In genomic region chr4:152535236-152535902, GRCh38 we compare ENCODE assay signal across 8 cellular contexts. TPM values are rescaled to one million over a fixed set of nuclear protein-coding genes. Genes with fewer than 3 reads are reported as not detected.
DNase-seq lines count a peak whose midpoint lies in the region; ATAC-seq and TF ChIP-seq lines count a peak whose summit lies in the region.

No MANE protein-coding gene starts in this region.

- ATAC-seq in GM21825 (IDR thresholded peaks at IDR 0.05; ENCODE audit: unreplicated experiment), result peak; percentile 10
- peak; percentile 1 to 5 for ATAC-seq in stimulated activated naive B cell treated with anti-CD40 and anti-IgM and Interleukin-4, amounts not matched to agents 10 μg/mL and 1 μg/mL and 100 μg/mL, for 72 hours (replicated peaks)

- H3K4me1 ChIP-seq in adrenal gland (replicated peaks in 1 of 2), result peaks cover 12 to 51% of the 10 kb centered on the region in 2 donors

- H3K36me3 Mint-ChIP-seq in stimulated activated naive B cell treated with anti-CD40 and anti-IgM and Interleukin-4, amounts not matched to agents 10 μg/mL and 1 μg/mL and 100 μg/mL, for 72 hours, result peaks cover 32 to 45% of the 10 kb centered on the region in 2 donors

- H3K27me3 ChIP-seq in GM06990 (replicated peaks; ENCODE audit: control insufficient read depth, insufficient read depth, low read length) (no peaks in the 10 kb centered on the region), adrenal gland (no peaks in the 10 kb centered on the region)

- TF ChIP-seq CTCF in GM06990 (IDR thresholded peaks at IDR 0.05; ENCODE audit: insufficient read depth, low read length, poor library complexity, severe bottlenecking) (no peak), adrenal gland (IDR thresholded peaks at IDR 0.05) (no peak)

- TF ChIP-seq POLR2A in adrenal gland (IDR thresholded peaks at IDR 0.05), result no peak

- DNase-seq in GM06990 (ENCODE audit: extremely low read depth, insufficient read length) (peak; percentile 41), M059J (ENCODE audit: low read depth) (peak; percentile 6), adrenal gland (peak in 4 of 7 donors; percentile 9 to 37 (median 18)), iPS-NIHi11 (ENCODE audit: low spot score) (peak; percentile 31), D341Med (ENCODE audit: low spot score) (no peak)
- DNase-seq in stimulated activated naive B cell treated with anti-CD40 and anti-IgM and Interleukin-4, amounts not matched to agents 10 μg/mL and 1 μg/mL and 100 μg/mL, for 72 hours, result no peak
- no peak for DNase-seq in NK-92 treated with Interleukin-12 subunit alpha and Interleukin-12 subunit beta, amount 100 ng/mL, for 24 hours (lab: John Stamatoyannopoulos, UW)

- intact Hi-C loops in adrenal gland (cut with DNase I), result no loop called here

- 0 to 1% (median 0%) methylated on average over 9 to 70 of the region's 70 CpGs; no CpG with 5 or more reads in 1 of the 4 donors for WGBS in adrenal gland, 4 donors

- H3K9me3 Mint-ChIP-seq in stimulated activated naive B cell treated with anti-CD40 and anti-IgM and Interleukin-4, amounts not matched to agents 10 μg/mL and 1 μg/mL and 100 μg/mL, for 72 hours, result no peaks in the 10 kb centered on the region

- no peaks in the 10 kb centered on the region for H3K9me3 ChIP-seq in adrenal gland (replicated peaks in 1 of 3)

- H3K4me3 ChIP-seq in GM06990 (replicated peaks; ENCODE audit: low read depth, low read length) (peak overlapping the region; percentile 86), adrenal gland (peak overlapping the region; percentile 63 to 100 (median 70))

- H3K36me3 ChIP-seq in GM06990 (ENCODE audit: control insufficient read depth, insufficient read depth, low read length) (peaks cover 4% of the 10 kb centered on the region), adrenal gland (replicated peaks in 1 of 2) (no peaks in the 10 kb centered on the region)

- peaks cover 48 to 63% of the 10 kb centered on the region in 2 donors for H3K4me1 Mint-ChIP-seq in stimulated activated naive B cell treated with anti-CD40 and anti-IgM and Interleukin-4, amounts not matched to agents 10 μg/mL and 1 μg/mL and 100 μg/mL, for 72 hours

- H3K27me3 Mint-ChIP-seq in stimulated activated naive B cell treated with anti-CD40 and anti-IgM and Interleukin-4, amounts not matched to agents 10 μg/mL and 1 μg/mL and 100 μg/mL, for 72 hours, result no peaks in the 10 kb centered on the region

- H3K27ac Mint-ChIP-seq in stimulated activated naive B cell treated with anti-CD40 and anti-IgM and Interleukin-4, amounts not matched to agents 10 μg/mL and 1 μg/mL and 100 μg/mL, for 72 hours, result peak overlapping the region; percentile 98

- peak overlapping the region; percentile 91 to 100 for H3K4me3 Mint-ChIP-seq in stimulated activated naive B cell treated with anti-CD40 and anti-IgM and Interleukin-4, amounts not matched to agents 10 μg/mL and 1 μg/mL and 100 μg/mL, for 72 hours

- peak overlapping the region; percentile 37 to 98 (median 92) for H3K27ac ChIP-seq in adrenal gland

RNA-seq across cellular contexts. Expression of gene FBXW7, which starts 0.5 kb away (rescaled TPM):
- total RNA-seq in M059J (2014; rRNA removed; shearing (Covaris generic)), result 16.0 and 18.1 TPM in 2 replicates
- 10 to 100 TPM; 23.6 to 46.1 (median 31.5) TPM for total RNA-seq in adrenal gland
- polyA plus RNA-seq in adrenal gland, result 10 to 100 TPM; 17.6 to 27.0 (median 19.1) TPM

Comparison
In these comparisons a context has a peak if more than half of its experiments do, and no peak if none do; other contexts are left out.
1. DNase-seq: peak in GM06990 (single experiment), M059J (single experiment), adrenal gland (4 of 7) and iPS-NIHi11 (single experiment); none in stimulated activated naive B cell treated with anti-CD40 and anti-IgM and Interleukin-4, amounts not matched to agents 10 μg/mL and 1 μg/mL and 100 μg/mL, for 72 hours (single experiment), NK-92 treated with Interleukin-12 subunit alpha and Interleukin-12 subunit beta, amount 100 ng/mL, for 24 hours (single experiment) and D341Med (single experiment).